9 cellular contexts compared by ENCODE assay signal in the genomic region with DNA sequence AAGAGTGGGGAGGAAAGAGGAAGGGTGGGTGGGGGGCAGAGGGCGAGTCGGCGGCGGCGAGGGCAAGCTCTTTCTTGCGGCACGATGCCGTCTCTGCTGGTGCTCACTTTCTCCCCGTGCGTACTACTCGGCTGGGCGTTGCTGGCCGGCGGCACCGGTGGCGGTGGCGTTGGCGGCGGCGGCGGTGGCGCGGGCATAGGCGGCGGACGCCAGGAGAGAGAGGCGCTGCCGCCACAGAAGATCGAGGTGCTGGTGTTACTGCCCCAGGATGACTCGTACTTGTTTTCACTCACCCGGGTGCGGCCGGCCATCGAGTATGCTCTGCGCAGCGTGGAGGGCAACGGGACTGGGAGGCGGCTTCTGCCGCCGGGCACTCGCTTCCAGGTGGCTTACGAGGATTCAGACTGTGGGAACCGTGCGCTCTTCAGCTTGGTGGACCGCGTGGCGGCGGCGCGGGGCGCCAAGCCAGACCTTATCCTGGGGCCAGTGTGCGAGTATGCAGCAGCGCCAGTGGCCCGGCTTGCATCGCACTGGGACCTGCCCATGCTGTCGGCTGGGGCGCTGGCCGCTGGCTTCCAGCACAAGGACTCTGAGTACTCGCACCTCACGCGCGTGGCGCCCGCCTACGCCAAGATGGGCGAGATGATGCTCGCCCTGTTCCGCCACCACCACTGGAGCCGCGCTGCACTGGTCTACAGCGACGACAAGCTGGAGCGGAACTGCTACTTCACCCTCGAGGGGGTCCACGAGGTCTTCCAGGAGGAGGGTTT. TPM values are rescaled to one million over a fixed set of nuclear protein-coding genes. Genes with fewer than 3 reads are reported as not detected.
DNase-seq lines count a peak whose midpoint lies in the region; ATAC-seq, FAIRE-seq and TF ChIP-seq lines count a peak whose summit lies in the region.
"Had no signal": no experiment of that assay in that cellular context is flagged by ENCODE, and none has a peak within 500 bp of the region (broad histone marks: within the 10 kb centered on the region; RNA-seq: fewer than 3 reads in every experiment).

No MANE protein-coding gene starts in this region.

- POLR2A ChIA-PET in Panc1 (lab: Charles Lee), result no interaction called here

- TF ChIP-seq POLR2A in esophagus squamous epithelium (IDR thresholded peaks at IDR 0.05), result no peak

- TF ChIP-seq CTCF in CD14-positive monocyte (IDR thresholded peaks at IDR 0.05) (no peak), Panc1 (IDR thresholded peaks at IDR 0.05) (no peak), esophagus squamous epithelium (IDR thresholded peaks at IDR 0.05) (no peak), neural progenitor cell (IDR thresholded peaks at IDR 0.05) (no peak)

- peaks cover 3 to 14% of the 10 kb centered on the region in 2 donors for H3K36me3 Mint-ChIP-seq in CD14-positive monocyte
- no peaks in the 10 kb centered on the region for H3K36me3 Mint-ChIP-seq in neural progenitor cell

- H2AFZ ChIP-seq in neural progenitor cell (replicated peaks), result peak overlapping the region; percentile 94

- BruUV-seq in Panc1 (replicated peaks; lab: Mats Ljungman, UMichigan), result no TSS peak

- no peaks in the 10 kb centered on the region for H3K36me3 ChIP-seq in Panc1 (ENCODE audit: control insufficient read depth, insufficient read depth, low read length)
- H3K36me3 ChIP-seq in esophagus squamous epithelium, result no peaks in the 10 kb centered on the region
- H3K36me3 ChIP-seq in neural progenitor cell, result no peaks in the 10 kb centered on the region

- H4K20me1 ChIP-seq in neural progenitor cell (ENCODE audit: low read depth), result peaks cover 13% of the 10 kb centered on the region

- WGBS in esophagus squamous epithelium, 2 donors, result 1% methylated on average over 24 to 53 of the region's 75 CpGs

- H3K4me3 ChIP-seq in Panc1 (ENCODE audit: low read depth in 2 of 2, low read length in 2 of 2), result peak overlapping the region; percentile 13 to 24; a peak in 2 of 4 replicates
- H3K4me3 ChIP-seq in esophagus squamous epithelium, result peak overlapping the region; percentile 42 to 81 (median 72)
- peak overlapping the region; percentile 53 for H3K4me3 ChIP-seq in neural progenitor cell
- H3K4me3 ChIP-seq: body of pancreas had no signal

- H3K4me3 Mint-ChIP-seq in CD14-positive monocyte, result peak overlapping the region; percentile 59 to 90
- H3K4me3 Mint-ChIP-seq in neural progenitor cell, result peak overlapping the region; percentile 76

- H3K4me1 Mint-ChIP-seq in CD14-positive monocyte (peaks cover 62% of the 10 kb centered on the region), neural progenitor cell (peaks cover 14% of the 10 kb centered on the region)

- in situ Hi-C loops in Panc1 (cut with HindIII; ENCODE audit: low pct_unique_long_range_greater_than_20kb, low sequenced_read_pairs), result no loop called here

- H3K27me3 ChIP-seq in Panc1 (ENCODE audit: control insufficient read depth, insufficient read depth, low read length), result no peaks in the 10 kb centered on the region; the same call in 1 of the 2 replicates
- H3K27me3 ChIP-seq in esophagus squamous epithelium, result peaks cover 0 to 45% (median 0%) of the 10 kb centered on the region in 4 donors
- H3K27me3 ChIP-seq in neural progenitor cell, result peaks cover 94% of the 10 kb centered on the region

- H3K9me3 ChIP-seq in Panc1 (ENCODE audit: control insufficient read depth, insufficient read depth, low read depth, low read length) (no peaks in the 10 kb centered on the region), esophagus squamous epithelium (no peaks in the 10 kb centered on the region), neural progenitor cell (ENCODE audit: low read depth) (no peaks in the 10 kb centered on the region)
- H3K9me3 ChIP-seq: body of pancreas had no signal

- ATAC-seq in Panc1 (no peak; the same call in 1 of the 2 replicates), GM19397 (IDR thresholded peaks at IDR 0.05; ENCODE audit: unreplicated experiment) (no peak)
- ATAC-seq: body of pancreas had no signal

- no peak overlapping the region for H3K27ac Mint-ChIP-seq in CD14-positive monocyte
- no peak overlapping the region for H3K27ac Mint-ChIP-seq in neural progenitor cell

- FAIRE-seq in GM19239 (lab: Jason Lieb, UNC), result no peak

- H3K4me1 ChIP-seq in Panc1 (ENCODE audit: control insufficient read depth, insufficient read depth, low read length) (no peaks in the 10 kb centered on the region), esophagus squamous epithelium (peaks cover 12 to 67% (median 16%) of the 10 kb centered on the region in 3 donors), neural progenitor cell (peaks cover 43% of the 10 kb centered on the region)

- intact Hi-C loops in CD14-positive monocyte (cut with micrococcal nuclease), result no loop called here
- intact Hi-C loops in Panc1 (cut with micrococcal nuclease; ENCODE audit: unreplicated experiment), result no loop called here
- intact Hi-C loops in esophagus squamous epithelium (cut with DNase I), result no loop called here

- H3K9ac ChIP-seq in neural progenitor cell, result no peak overlapping the region

- peaks cover 9% of the 10 kb centered on the region for H3F3A ChIP-seq in neural progenitor cell (ENCODE audit: low read depth)

- H3K9me3 Mint-ChIP-seq in CD14-positive monocyte (peaks cover 0 to 12% (median 4%) of the 10 kb centered on the region in 7 donors), neural progenitor cell (no peaks in the 10 kb centered on the region)

- no peak overlapping the region for H3K27ac ChIP-seq in Panc1 (ENCODE audit: low read length)
- peak overlapping the region in 3 of 4 donors; percentile 75 to 89 (median 85) for H3K27ac ChIP-seq in esophagus squamous epithelium
- no peak overlapping the region for H3K27ac ChIP-seq in neural progenitor cell
- H3K27ac ChIP-seq: body of pancreas had no signal

- H3K4me2 ChIP-seq in neural progenitor cell, result peak overlapping the region; percentile 93

- H3K27me3 Mint-ChIP-seq in CD14-positive monocyte (ENCODE audit: low read depth in 3 of 3) (peaks cover 75 to 83% (median 77%) of the 10 kb centered on the region in 3 donors), neural progenitor cell (ENCODE audit: insufficient read depth, low read depth) (peaks cover 61% of the 10 kb centered on the region)

- CTCF ChIA-PET in Panc1 (lab: Charles Lee), result no interaction called here

- no peak for DNase-seq in CD14-positive monocyte (ENCODE audit: low spot score)
- DNase-seq in Panc1 (ENCODE audit: low read depth, low spot score), result no peak
- no peak for DNase-seq in esophagus squamous epithelium (lab: John Stamatoyannopoulos, UW)
- DNase-seq in neural progenitor cell (ENCODE audit: low spot score), result peak; percentile 62
- no peak for DNase-seq in GM19239 (ENCODE audit: insufficient read length, low spot score)
- no peak for DNase-seq in NCI-H1417 treated with DMSO at 0.1 percent for 48 hours (lab: John Stamatoyannopoulos, UW)
- DNase-seq in stimulated activated CD4-positive, alpha-beta T cell treated with anti-CD3 and anti-CD28 coated beads, Interleukin-4, amount 100 ng/mL, for 4 hours, result no peak

- H3K79me2 ChIP-seq in neural progenitor cell (ENCODE audit: low read depth), result no peaks in the 10 kb centered on the region

RNA-seq across cellular contexts. Expression of a gene that starts 0.8 kb away (rescaled TPM):
- not detected for polyA plus RNA-seq in CD14-positive monocyte
- total RNA-seq in Panc1 (2021; ENCODE audit: unreplicated experiment) (0.10 TPM), esophagus squamous epithelium (10 to 100 TPM in 3 of 4 donors, 1 to 10 TPM in 1; 7.9 to 31.3 (median 13.0) TPM), neural progenitor cell (ENCODE audit: low replicate concordance) (0.31 TPM in 1 of 2 replicates, not detected in the other)
- 0.35 TPM for polyA plus RNA-seq in Panc1 (2012; ENCODE audit: insufficient read length)

Comparison
In these comparisons a context has a peak if more than half of its experiments do, and no peak if none do; other contexts are left out.
1. H3K27ac ChIP-seq: peak in esophagus squamous epithelium (3 of 4); none in Panc1 (single experiment) and neural progenitor cell (single experiment).
2. H3K4me3 ChIP-seq: peak in every context shown above with its lines; median percentile 72 in esophagus squamous epithelium; 53 in neural progenitor cell; 18 in Panc1.